ENCODE assay signal across 1 cellular context in genomic region chr2:239275037-239275685, GRCh38.
TF ChIP-seq lines count a peak whose summit lies in the region.

No MANE protein-coding gene starts in this region.

TF ChIP-seq in K562, 482 proteins besides CTCF, POLR2A, EP300 and RAD21 (continued from another document):
- TF ChIP-seq, protein P1, sequence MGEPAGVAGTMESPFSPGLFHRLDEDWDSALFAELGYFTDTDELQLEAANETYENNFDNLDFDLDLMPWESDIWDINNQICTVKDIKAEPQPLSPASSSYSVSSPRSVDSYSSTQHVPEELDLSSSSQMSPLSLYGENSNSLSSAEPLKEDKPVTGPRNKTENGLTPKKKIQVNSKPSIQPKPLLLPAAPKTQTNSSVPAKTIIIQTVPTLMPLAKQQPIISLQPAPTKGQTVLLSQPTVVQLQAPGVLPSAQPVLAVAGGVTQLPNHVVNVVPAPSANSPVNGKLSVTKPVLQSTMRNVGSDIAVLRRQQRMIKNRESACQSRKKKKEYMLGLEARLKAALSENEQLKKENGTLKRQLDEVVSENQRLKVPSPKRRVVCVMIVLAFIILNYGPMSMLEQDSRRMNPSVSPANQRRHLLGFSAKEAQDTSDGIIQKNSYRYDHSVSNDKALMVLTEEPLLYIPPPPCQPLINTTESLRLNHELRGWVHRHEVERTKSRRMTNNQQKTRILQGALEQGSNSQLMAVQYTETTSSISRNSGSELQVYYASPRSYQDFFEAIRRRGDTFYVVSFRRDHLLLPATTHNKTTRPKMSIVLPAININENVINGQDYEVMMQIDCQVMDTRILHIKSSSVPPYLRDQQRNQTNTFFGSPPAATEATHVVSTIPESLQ (CRISPR knock-in tag; IDR thresholded peaks at IDR 0.05), result no peak
- TF ChIP-seq CEBPB (tag; IDR thresholded peaks at IDR 0.05) (peak; percentile 45), NCOA1 (IDR thresholded peaks at IDR 0.05; ENCODE audit: low read depth) (peak; percentile 53; the same call in 1 of the 2 replicates), GABPA (tag; conservative IDR thresholded peaks at IDR 0.05; ENCODE audit: low read depth) (peak; percentile 71), YY1 (IDR thresholded peaks at IDR 0.05; ENCODE audit: borderline replicate concordance in 1 of 3, control insufficient read depth in 1 of 3, extremely low read depth in 1 of 3, insufficient read depth in 3 of 3, insufficient read length in 1 of 3, insufficient replicate concordance in 2 of 3, low read depth in 1 of 3, low read length in 2 of 3) (peak in 1 of 3 experiments; percentile 41), KDM1A (IDR thresholded peaks at IDR 0.05) (0 out of 4 replicates have a peak, but pooled peaks of 1 of the 2 experiments have one; percentile 11), BRF2 (IDR thresholded peaks at IDR 0.05; ENCODE audit: borderline replicate concordance, insufficient read depth, insufficient read length) (no peak), CREM (IDR thresholded peaks at IDR 0.05; ENCODE audit: low read depth) (peak; percentile 39; the same call in 1 of the 2 replicates), POLR2AphosphoS5 (IDR thresholded peaks at IDR 0.05; ENCODE audit: control insufficient read depth, insufficient read depth, low read depth, low read length) (0 out of 2 replicates have a peak, but pooled peaks have one; percentile 14), NFE2 (IDR thresholded peaks at IDR 0.05; ENCODE audit: low read depth) (peak; percentile 88), TAF9B (IDR thresholded peaks at IDR 0.05; ENCODE audit: partially characterized antibody) (peak; percentile 29), CCNT2 (IDR thresholded peaks at IDR 0.05; ENCODE audit: borderline replicate concordance, extremely low read depth, insufficient read length, low read depth, low read length) (peak; percentile 47), HDAC1 (IDR thresholded peaks at IDR 0.05) (peak in 1 of 2 experiments; percentile 40; a peak in 1 of 4 replicates), ZEB2 (IDR thresholded peaks at IDR 0.05) (no peak; the same call in 1 of the 2 replicates), FOXA3 (CRISPR knock-in tag; conservative IDR thresholded peaks at IDR 0.05 in 1 of 2, IDR thresholded peaks at IDR 0.05 in 1 of 2) (peak in 1 of 2 experiments; percentile 14; a peak in 1 of 4 replicates), GATA2 (CRISPR knock-in tag; IDR thresholded peaks at IDR 0.05) (peak; percentile 32; the same call in 1 of the 2 replicates), TCF3 (CRISPR knock-in tag; IDR thresholded peaks at IDR 0.05) (peak; percentile 58; the same call in 1 of the 2 replicates), RCOR1 (IDR thresholded peaks at IDR 0.05; ENCODE audit: borderline replicate concordance in 1 of 2, low read depth in 2 of 2, low read length in 2 of 2) (peak in 1 of 2 experiments; percentile 22; a peak in 1 of 4 replicates), L3MBTL2 (IDR thresholded peaks at IDR 0.05) (0 out of 2 replicates have a peak, but pooled peaks have one; percentile 11), TFAP4 (CRISPR knock-in tag; IDR thresholded peaks at IDR 0.05; ENCODE audit: borderline replicate concordance) (peak; percentile 31; the same call in 1 of the 2 replicates)
- TF ChIP-seq, protein P2, sequence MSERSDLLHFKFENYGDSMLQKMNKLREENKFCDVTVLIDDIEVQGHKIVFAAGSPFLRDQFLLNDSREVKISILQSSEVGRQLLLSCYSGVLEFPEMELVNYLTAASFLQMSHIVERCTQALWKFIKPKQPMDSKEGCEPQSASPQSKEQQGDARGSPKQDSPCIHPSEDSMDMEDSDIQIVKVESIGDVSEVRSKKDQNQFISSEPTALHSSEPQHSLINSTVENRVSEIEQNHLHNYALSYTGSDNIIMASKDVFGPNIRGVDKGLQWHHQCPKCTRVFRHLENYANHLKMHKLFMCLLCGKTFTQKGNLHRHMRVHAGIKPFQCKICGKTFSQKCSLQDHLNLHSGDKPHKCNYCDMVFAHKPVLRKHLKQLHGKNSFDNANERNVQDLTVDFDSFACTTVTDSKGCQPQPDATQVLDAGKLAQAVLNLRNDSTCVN (CRISPR knock-in tag; IDR thresholded peaks at IDR 0.05), result no peak
- TF ChIP-seq, protein P3, sequence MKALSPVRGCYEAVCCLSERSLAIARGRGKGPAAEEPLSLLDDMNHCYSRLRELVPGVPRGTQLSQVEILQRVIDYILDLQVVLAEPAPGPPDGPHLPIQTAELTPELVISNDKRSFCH (CRISPR knock-in tag; IDR thresholded peaks at IDR 0.05), result no peak
- TF ChIP-seq, protein P3 (tag; IDR thresholded peaks at IDR 0.05), result peak; percentile 58; the same call in 1 of the 2 replicates
- TF ChIP-seq, protein P4, sequence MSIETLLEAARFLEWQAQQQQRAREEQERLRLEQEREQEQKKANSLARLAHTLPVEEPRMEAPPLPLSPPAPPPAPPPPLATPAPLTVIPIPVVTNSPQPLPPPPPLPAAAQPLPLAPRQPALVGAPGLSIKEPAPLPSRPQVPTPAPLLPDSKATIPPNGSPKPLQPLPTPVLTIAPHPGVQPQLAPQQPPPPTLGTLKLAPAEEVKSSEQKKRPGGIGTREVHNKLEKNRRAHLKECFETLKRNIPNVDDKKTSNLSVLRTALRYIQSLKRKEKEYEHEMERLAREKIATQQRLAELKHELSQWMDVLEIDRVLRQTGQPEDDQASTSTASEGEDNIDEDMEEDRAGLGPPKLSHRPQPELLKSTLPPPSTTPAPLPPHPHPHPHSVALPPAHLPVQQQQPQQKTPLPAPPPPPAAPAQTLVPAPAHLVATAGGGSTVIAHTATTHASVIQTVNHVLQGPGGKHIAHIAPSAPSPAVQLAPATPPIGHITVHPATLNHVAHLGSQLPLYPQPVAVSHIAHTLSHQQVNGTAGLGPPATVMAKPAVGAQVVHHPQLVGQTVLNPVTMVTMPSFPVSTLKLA (conservative IDR thresholded peaks at IDR 0.05), result peak; percentile 9 to 58; a peak in 2 of 4 replicates
